ENCODE assay signal across 1 cellular context in the genomic region with DNA sequence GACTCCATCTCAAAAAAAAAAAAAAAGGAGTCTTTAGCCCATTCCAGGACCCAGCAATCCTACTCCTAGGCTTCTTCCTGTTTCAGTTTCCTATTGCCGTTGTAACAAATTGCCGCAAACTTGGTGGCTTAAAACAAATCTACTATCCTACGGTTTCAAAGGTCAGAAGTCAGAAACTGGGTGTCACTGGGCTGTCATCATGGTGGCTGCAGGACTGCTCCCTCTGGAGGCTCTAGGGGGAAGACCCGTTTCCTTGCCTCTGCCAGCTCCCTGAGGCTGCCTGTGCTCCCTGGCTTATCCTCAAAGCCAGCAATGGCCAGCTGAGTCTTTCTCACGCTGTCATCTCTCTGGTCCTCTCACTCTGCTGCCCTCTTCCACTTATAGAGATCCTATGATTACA.
TF ChIP-seq lines count a peak whose summit lies in the region.

No MANE protein-coding gene starts in this region.

TF ChIP-seq in IMR-90, 13 proteins besides CTCF, POLR2A, EP300 and RAD21 (continued from another document):
- TF ChIP-seq MAZ (IDR thresholded peaks at IDR 0.05; ENCODE audit: borderline replicate concordance, low read depth, low read length) (no peak), RCOR1 (IDR thresholded peaks at IDR 0.05; ENCODE audit: insufficient replicate concordance, low read length) (no peak), FOS (IDR thresholded peaks at IDR 0.05; ENCODE audit: low read depth, low read length) (no peak), SMC3 (IDR thresholded peaks at IDR 0.05; ENCODE audit: low read depth, low read length) (no peak), NFE2L2 (IDR thresholded peaks at IDR 0.05; ENCODE audit: low read depth, low read length) (no peak), CEBPB (IDR thresholded peaks at IDR 0.05; ENCODE audit: low read depth, low read length) (no peak), CHD1 (IDR thresholded peaks at IDR 0.05; ENCODE audit: low read depth, low read length) (no peak)
